In the genomic region with DNA sequence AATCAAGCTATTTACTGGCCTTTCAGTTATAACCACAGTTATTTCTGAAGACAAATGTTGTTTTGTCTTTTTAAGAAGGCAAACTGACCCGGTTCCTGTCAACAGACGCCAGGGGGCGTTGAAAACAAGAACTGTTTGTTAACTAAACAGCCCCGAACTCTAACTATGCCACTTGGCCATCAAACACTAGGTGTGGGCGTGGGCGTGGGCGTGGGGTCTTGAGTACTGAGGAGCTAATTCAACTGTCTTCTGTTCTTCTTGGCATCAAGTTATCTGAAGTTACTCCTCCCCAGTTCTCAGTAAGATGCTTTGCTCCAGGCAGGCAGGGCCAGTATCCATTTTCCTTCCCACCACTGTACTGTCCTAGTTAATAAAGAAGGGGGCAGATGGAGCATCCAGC, we compare ENCODE assay signal across 8 cellular contexts.
DNase-seq lines count a peak whose midpoint lies in the region; ATAC-seq, FAIRE-seq and TF ChIP-seq lines count a peak whose summit lies in the region.

No MANE protein-coding gene starts in this region.

- POLR2A ChIA-PET in BJ (lab: Charles Lee) (no interaction called here), HEK293 (lab: Yijun Ruan, JAX) (interaction anchor here (1.1 kb wide), 1 partner anchor 54 kb away, joined by 3 read pairs; no protein-coding TSS in a partner anchor), PC-9 (lab: Charles Lee; ENCODE audit: unreplicated experiment) (no interaction called here)

- H3K79me2 ChIP-seq in PC-9 (ENCODE audit: low read depth): no peaks in the 10 kb centered on the region

- TF ChIP-seq CTCF in BJ (IDR thresholded peaks at IDR 0.05; ENCODE audit: insufficient read depth, low read depth, low read length) (peak; percentile 79), HEK293 (tag by site-specific recombination; IDR thresholded peaks at IDR 0.05) (peak; percentile 52; the same call in 1 of the 2 replicates), PC-9 (conservative IDR thresholded peaks at IDR 0.05) (peak; percentile 83)

- H3K9me3 ChIP-seq in HEK293 (ENCODE audit: control insufficient read depth, insufficient read depth, low read depth, low read length) (no peaks in the 10 kb centered on the region), PC-9 (ENCODE audit: insufficient read depth, low read depth) (no peaks in the 10 kb centered on the region)

- H3K9me2 ChIP-seq in PC-9 (ENCODE audit: insufficient read depth): no peaks in the 10 kb centered on the region

- H3K4me3 ChIP-seq in BJ (ENCODE audit: low read depth, low read length): no peak overlapping the region
- H3K4me3 ChIP-seq in HEK293 (ENCODE audit: low read depth, low read length): no peak overlapping the region
- H3K4me3 ChIP-seq in PC-9: no peak overlapping the region

- H3F3A ChIP-seq in PC-9 (ENCODE audit: insufficient read depth, low read depth): peaks cover 3% of the 10 kb centered on the region; the same call in 1 of the 2 replicates

- H4K20me1 ChIP-seq in PC-9 (ENCODE audit: insufficient read depth): no peaks in the 10 kb centered on the region

- H3K36me3 ChIP-seq in BJ (ENCODE audit: control insufficient read depth, insufficient read depth, low read length): no peaks in the 10 kb centered on the region
- H3K36me3 ChIP-seq in HEK293 (ENCODE audit: control insufficient read depth in 2 of 2, insufficient read depth in 1 of 2, low read length in 2 of 2): no peaks in the 10 kb centered on the region
- no peaks in the 10 kb centered on the region for H3K36me3 ChIP-seq in PC-9 (ENCODE audit: low read depth)

- peak; percentile 88 for FAIRE-seq in frontal cortex (lab: Jason Lieb, UNC)

- H3K4me3 Mint-ChIP-seq in activated T-helper 17 cell treated with anti-CD3 and anti-CD28 coated beads, Interleukin-2, amount 50 U/mL, for 72 hours: no peak overlapping the region

- H3K4me1 ChIP-seq in HEK293 (ENCODE audit: control insufficient read depth, insufficient read depth, low read length) (peaks cover 3% of the 10 kb centered on the region; the same call in 1 of the 2 replicates), PC-9 (replicated peaks; ENCODE audit: insufficient read depth) (peaks cover 15% of the 10 kb centered on the region)

- H2AFZ ChIP-seq in PC-9: no peak overlapping the region

- BruUV-seq in PC-9 (replicated peaks; lab: Mats Ljungman, UMichigan): no TSS peak

- no peaks in the 10 kb centered on the region; the same call in 1 of the 2 replicates for H3K27me3 ChIP-seq in BJ (ENCODE audit: control insufficient read depth, insufficient read depth, low read length)
- no peaks in the 10 kb centered on the region for H3K27me3 ChIP-seq in PC-9 (ENCODE audit: insufficient read depth, low read depth)

- intact Hi-C loops in PC-9 (cut with micrococcal nuclease; ENCODE audit: unreplicated experiment): no loop called here
- intact Hi-C loops in posterior cingulate gyrus (cut with DNase I): loop anchor here (5.0 kb wide), 1 partner anchor 50 kb away; no protein-coding TSS in a partner anchor

- H3K27ac ChIP-seq in HEK293 (ENCODE audit: extremely low read depth, low read depth, low read length): no peak overlapping the region
- no peak overlapping the region for H3K27ac ChIP-seq in PC-9

- no peaks in the 10 kb centered on the region for H3K27me3 Mint-ChIP-seq in activated T-helper 17 cell treated with anti-CD3 and anti-CD28 coated beads, Interleukin-2, amount 50 U/mL, for 72 hours

- H3K4me1 Mint-ChIP-seq in activated T-helper 17 cell treated with anti-CD3 and anti-CD28 coated beads, Interleukin-2, amount 50 U/mL, for 72 hours: no peaks in the 10 kb centered on the region

- no peaks in the 10 kb centered on the region for H3K36me3 Mint-ChIP-seq in activated T-helper 17 cell treated with anti-CD3 and anti-CD28 coated beads, Interleukin-2, amount 50 U/mL, for 72 hours (ENCODE audit: low read depth)

- no peak for DNase-seq in BJ (ENCODE audit: low read depth)
- DNase-seq in PC-9: peak; percentile 24 to 44
- DNase-seq in frontal cortex (ENCODE audit: low spot score in 2 of 2): peak; percentile 21 to 37
- DNase-seq in posterior cingulate gyrus: peak in 9 of 10 donors; percentile 30 to 93 (median 70)

- H3K4me2 ChIP-seq in PC-9: no peak overlapping the region; the same call in 1 of the 2 replicates

- CTCF ChIA-PET in BJ (lab: Yijun Ruan, JAX): interaction anchor here (0.6 to 3.8 kb wide), 16 partner anchors 10 to 427 kb away, joined by 3 to 36 read pairs (median 4); a partner anchor contains a TSS
- CTCF ChIA-PET in HEK293 (lab: Yijun Ruan, JAX): interaction anchor here (0.6 to 8.5 kb wide), 46 partner anchors 9 to 828 kb away, joined by 3 to 79 read pairs (median 6); a partner anchor contains a TSS
- CTCF ChIA-PET in PC-9 (lab: Charles Lee): interaction anchor here (0.5 to 0.7 kb wide), 3 partner anchors 21 to 570 kb away, joined by 3 read pairs; no protein-coding TSS in a partner anchor

- no peaks in the 10 kb centered on the region for H3K9me3 Mint-ChIP-seq in activated T-helper 17 cell treated with anti-CD3 and anti-CD28 coated beads, Interleukin-2, amount 50 U/mL, for 72 hours

- ATAC-seq in activated T-helper 17 cell treated with anti-CD3 and anti-CD28 coated beads, Interleukin-2, amount 50 U/mL, for 72 hours (replicated peaks): peak; percentile 34
- ATAC-seq in GM19351 (IDR thresholded peaks at IDR 0.05; ENCODE audit: unreplicated experiment): no peak
- no peak for ATAC-seq in HG02981 (IDR thresholded peaks at IDR 0.05; ENCODE audit: unreplicated experiment)

- H3K27ac Mint-ChIP-seq in activated T-helper 17 cell treated with anti-CD3 and anti-CD28 coated beads, Interleukin-2, amount 50 U/mL, for 72 hours: no peak overlapping the region

TF ChIP-seq in HEK293, 187 proteins besides CTCF, POLR2A, EP300 and RAD21:
- no peak for TF ChIP-seq ZNF600 (tag by site-specific recombination; IDR thresholded peaks at IDR 0.05)
- TF ChIP-seq EGR2 (tag by site-specific recombination; IDR thresholded peaks at IDR 0.05; ENCODE audit: low read depth): peak; percentile 90
- TF ChIP-seq ZBTB20 (tag by site-specific recombination; IDR thresholded peaks at IDR 0.05): 0 out of 2 replicates have a peak, but pooled peaks have one; percentile 10
- peak; percentile 94 for TF ChIP-seq ZFHX2 (tag by site-specific recombination; conservative IDR thresholded peaks at IDR 0.05)
- TF ChIP-seq ZNF302 (tag by site-specific recombination; IDR thresholded peaks at IDR 0.05; ENCODE audit: low read depth): no peak
- peak; percentile 85 for TF ChIP-seq KLF9 (tag by site-specific recombination; IDR thresholded peaks at IDR 0.05; ENCODE audit: low read depth)
- TF ChIP-seq, protein P1, sequence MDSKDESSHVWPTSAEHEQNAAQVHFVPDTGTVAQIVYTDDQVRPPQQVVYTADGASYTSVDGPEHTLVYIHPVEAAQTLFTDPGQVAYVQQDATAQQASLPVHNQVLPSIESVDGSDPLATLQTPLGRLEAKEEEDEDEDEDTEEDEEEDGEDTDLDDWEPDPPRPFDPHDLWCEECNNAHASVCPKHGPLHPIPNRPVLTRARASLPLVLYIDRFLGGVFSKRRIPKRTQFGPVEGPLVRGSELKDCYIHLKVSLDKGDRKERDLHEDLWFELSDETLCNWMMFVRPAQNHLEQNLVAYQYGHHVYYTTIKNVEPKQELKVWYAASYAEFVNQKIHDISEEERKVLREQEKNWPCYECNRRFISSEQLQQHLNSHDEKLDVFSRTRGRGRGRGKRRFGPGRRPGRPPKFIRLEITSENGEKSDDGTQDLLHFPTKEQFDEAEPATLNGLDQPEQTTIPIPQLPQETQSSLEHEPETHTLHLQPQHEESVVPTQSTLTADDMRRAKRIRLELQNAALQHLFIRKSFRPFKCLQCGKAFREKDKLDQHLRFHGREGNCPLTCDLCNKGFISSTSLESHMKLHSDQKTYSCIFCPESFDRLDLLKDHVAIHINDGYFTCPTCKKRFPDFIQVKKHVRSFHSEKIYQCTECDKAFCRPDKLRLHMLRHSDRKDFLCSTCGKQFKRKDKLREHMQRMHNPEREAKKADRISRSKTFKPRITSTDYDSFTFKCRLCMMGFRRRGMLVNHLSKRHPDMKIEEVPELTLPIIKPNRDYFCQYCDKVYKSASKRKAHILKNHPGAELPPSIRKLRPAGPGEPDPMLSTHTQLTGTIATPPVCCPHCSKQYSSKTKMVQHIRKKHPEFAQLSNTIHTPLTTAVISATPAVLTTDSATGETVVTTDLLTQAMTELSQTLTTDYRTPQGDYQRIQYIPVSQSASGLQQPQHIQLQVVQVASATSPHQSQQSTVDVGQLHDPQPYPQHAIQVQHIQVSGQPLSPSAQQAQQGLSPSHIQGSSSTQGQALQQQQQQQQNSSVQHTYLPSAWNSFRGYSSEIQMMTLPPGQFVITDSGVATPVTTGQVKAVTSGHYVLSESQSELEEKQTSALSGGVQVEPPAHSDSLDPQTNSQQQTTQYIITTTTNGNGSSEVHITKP (tag by site-specific recombination; IDR thresholded peaks at IDR 0.05): 0 out of 2 replicates have a peak, but pooled peaks have one; percentile 10
